In genomic region chr2:186980787-186981550, GRCh38 we compare ENCODE assay signal across 28 cellular contexts.
"Had no signal": no experiment of that assay in that cellular context is flagged by ENCODE, and none has a peak within 500 bp of the region (broad histone marks: within the 10 kb centered on the region; RNA-seq: fewer than 3 reads in every experiment).

No MANE protein-coding gene starts in this region.

- H3K27ac Mint-ChIP-seq: activated naive CD8-positive, alpha-beta T cell; activated T-helper 2 cell treated with anti-CD3 and anti-CD28 coated beads, Interferon-gamma antibody, Interleukin-2, Interleukin-4, amounts not matched to agents 10 μg/mL and 5 μg/mL and 100 μg/mL, durations not matched to agents 14 hours and 24 hours and 36 hours; effector memory CD8-positive, alpha-beta T cell; natural killer cell treated with Interleukin-12 subunit alpha and Interleukin-12 subunit beta and Interleukin-15 and Interleukin-18, amount 100 ng/mL, for 72 hours; stimulated activated naive CD8-positive, alpha-beta T cell treated with anti-CD3 and anti-CD28 coated beads, Interleukin-15, Interleukin-2, amounts not matched to agents 100 ng/mL and 50 ng/mL, for 24 hours had no signal

- H3K4me3 ChIP-seq: dorsolateral prefrontal cortex, gastroesophageal sphincter, heart left ventricle, pancreas, psoas muscle, right atrium auricular region, spleen, thyroid gland, upper lobe of right lung had no signal

- DNase-seq: activated CD4-positive, alpha-beta T cell treated with anti-CD3 and anti-CD28 coated beads for 1 hour; activated CD4-positive, alpha-beta T cell treated with anti-CD3 and anti-CD28 coated beads, Interleukin-2, amount 50 U/mL, for 4 hours; activated CD8-positive, alpha-beta memory T cell treated with anti-CD3 and anti-CD28 coated beads for 24 hours; activated CD8-positive, alpha-beta memory T cell treated with anti-CD3 and anti-CD28 coated beads, Interleukin-2, amount 50 U/mL, for 4 hours; activated naive CD4-positive, alpha-beta T cell; activated T-cell treated with anti-CD3 and anti-CD28 coated beads, Interleukin-2, amount 50 U/mL, for 4 hours; dorsolateral prefrontal cortex; effector memory CD8-positive, alpha-beta T cell; heart left ventricle; midbrain; pancreas; psoas muscle; spleen; substantia nigra; thyroid gland; upper lobe of right lung had no signal

- H3K27me3 Mint-ChIP-seq: activated naive CD8-positive, alpha-beta T cell; central memory CD8-positive, alpha-beta T cell; effector memory CD8-positive, alpha-beta T cell; natural killer cell treated with Interleukin-12 subunit alpha and Interleukin-12 subunit beta and Interleukin-15 and Interleukin-18, amount 100 ng/mL, for 72 hours; stimulated activated naive CD8-positive, alpha-beta T cell treated with anti-CD3 and anti-CD28 coated beads, Interleukin-15, Interleukin-2, amounts not matched to agents 100 ng/mL and 50 ng/mL, for 24 hours had no signal

- ATAC-seq: activated T-cell treated with anti-CD3 and anti-CD28 coated beads, Interleukin-2, amount 50 U/mL, for 4 hours; effector memory CD8-positive, alpha-beta T cell; gastroesophageal sphincter; heart left ventricle; pancreas; psoas muscle; upper lobe of right lung had no signal

- H3K9me3 Mint-ChIP-seq: activated T-cell treated with anti-CD3 and anti-CD28 coated beads, Interleukin-2, amount 50 U/mL, for 4 hours; stimulated activated naive CD8-positive, alpha-beta T cell treated with anti-CD3 and anti-CD28 coated beads, Interleukin-15, Interleukin-2, amounts not matched to agents 100 ng/mL and 50 ng/mL, for 24 hours had no signal

- H3K9me3 ChIP-seq: gastroesophageal sphincter, heart left ventricle, pancreas, psoas muscle, right atrium auricular region, thyroid gland, upper lobe of right lung had no signal

- H3K36me3 Mint-ChIP-seq: activated naive CD8-positive, alpha-beta T cell; natural killer cell treated with Interleukin-12 subunit alpha and Interleukin-12 subunit beta and Interleukin-15 and Interleukin-18, amount 100 ng/mL, for 72 hours had no signal

- H3K4me1 Mint-ChIP-seq: central memory CD8-positive, alpha-beta T cell had no signal

- H3K27me3 ChIP-seq: dorsolateral prefrontal cortex, gastroesophageal sphincter, heart left ventricle, pancreas, right atrium auricular region, spleen, thyroid gland, upper lobe of right lung had no signal

- H3K36me3 ChIP-seq: gastroesophageal sphincter, heart left ventricle, pancreas, right atrium auricular region, spleen, thyroid gland, upper lobe of right lung had no signal

- H3K4me3 Mint-ChIP-seq: activated naive CD8-positive, alpha-beta T cell; activated T-cell treated with anti-CD3 and anti-CD28 coated beads, Interleukin-2, amount 50 U/mL, for 4 hours; central memory CD8-positive, alpha-beta T cell; effector memory CD8-positive, alpha-beta T cell; natural killer cell treated with Interleukin-12 subunit alpha and Interleukin-12 subunit beta and Interleukin-15 and Interleukin-18, amount 100 ng/mL, for 72 hours; stimulated activated naive CD8-positive, alpha-beta T cell treated with anti-CD3 and anti-CD28 coated beads, Interleukin-15, Interleukin-2, amounts not matched to agents 100 ng/mL and 50 ng/mL, for 24 hours had no signal

- H3K4me1 ChIP-seq: gastroesophageal sphincter, heart left ventricle, pancreas, psoas muscle, right atrium auricular region, spleen, thyroid gland, upper lobe of right lung had no signal

- H3K27ac ChIP-seq: dorsolateral prefrontal cortex, gastroesophageal sphincter, heart left ventricle, pancreas, psoas muscle, right atrium auricular region, spleen, thyroid gland, upper lobe of right lung had no signal

- FAIRE-seq: astrocyte, colon, endothelial cell of umbilical vein, islet of Langerhans, pancreas, TTC549 had no signal
